Comparison of ENCODE assay signal across 21 cellular contexts in the genomic region with DNA sequence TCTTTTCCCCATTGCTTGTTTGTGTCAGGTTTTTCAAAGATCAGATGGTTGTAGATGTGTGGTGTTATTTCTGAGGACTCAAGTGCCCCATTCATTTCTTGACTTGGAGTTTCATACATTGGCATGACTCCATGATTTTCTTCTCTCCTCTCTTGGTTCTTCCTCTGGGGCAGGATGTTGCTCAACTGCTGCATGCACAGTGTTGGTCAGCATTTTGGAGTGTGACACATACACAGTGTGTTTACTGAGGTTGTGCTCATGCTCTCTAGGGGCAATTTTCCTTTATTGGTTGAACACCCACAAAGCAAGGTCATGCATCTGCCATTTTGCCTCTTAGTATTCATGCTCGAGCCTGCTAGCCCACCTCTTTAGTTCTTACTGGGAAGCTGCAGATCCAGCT.
DNase-seq lines count a peak whose midpoint lies in the region; ATAC-seq and TF ChIP-seq lines count a peak whose summit lies in the region.
"Had no signal": no experiment of that assay in that cellular context is flagged by ENCODE, and none has a peak within 500 bp of the region (broad histone marks: within the 10 kb centered on the region; RNA-seq: fewer than 3 reads in every experiment).

No MANE protein-coding gene starts in this region.

- no peaks in the 10 kb centered on the region for H3K9me3 ChIP-seq in RWPE2 (ENCODE audit: severe bottlenecking)
- H3K9me3 ChIP-seq in fibroblast of lung (ENCODE audit: control insufficient read depth, insufficient read depth, low read depth, low read length): no peaks in the 10 kb centered on the region
- H3K9me3 ChIP-seq: esophagus squamous epithelium, SJCRH30, suprapubic skin had no signal

- no peaks in the 10 kb centered on the region for H3K79me2 ChIP-seq in fibroblast of lung (ENCODE audit: control insufficient read depth, insufficient read depth, low read length)

- H3K4me3 ChIP-seq in RWPE2 (ENCODE audit: severe bottlenecking) (no peak overlapping the region), fibroblast of lung (replicated peaks in 1 of 4; ENCODE audit: control extremely low read depth in 1 of 4, insufficient read depth in 1 of 4, low read depth in 3 of 4, low read length in 4 of 4) (no peak overlapping the region)
- H3K4me3 ChIP-seq: cardiac muscle cell, dorsolateral prefrontal cortex, esophagus squamous epithelium, SJCRH30, suprapubic skin had no signal

- H4K20me1 ChIP-seq in fibroblast of lung (ENCODE audit: control insufficient read depth, extremely low read depth, insufficient read depth, low read length): no peaks in the 10 kb centered on the region

- no peak overlapping the region for H3K27ac ChIP-seq in RWPE2 (ENCODE audit: poor library complexity, severe bottlenecking)
- no peak overlapping the region for H3K27ac ChIP-seq in fibroblast of lung (ENCODE audit: insufficient read depth, low read length)
- H3K27ac ChIP-seq: C4-2B, cardiac muscle cell, dorsolateral prefrontal cortex, esophagus squamous epithelium, SJCRH30, suprapubic skin had no signal

- H3K4me1 ChIP-seq in RWPE2 (ENCODE audit: insufficient read depth, poor library complexity, severe bottlenecking) (no peaks in the 10 kb centered on the region), fibroblast of lung (ENCODE audit: control insufficient read depth, extremely low read depth, insufficient read depth, low read length) (no peaks in the 10 kb centered on the region)
- H3K4me1 ChIP-seq: esophagus squamous epithelium, SJCRH30, suprapubic skin had no signal

- TF ChIP-seq CTCF in RWPE2 (IDR thresholded peaks at IDR 0.05; ENCODE audit: poor library complexity, severe bottlenecking): no peak
- no peak for TF ChIP-seq CTCF in fibroblast of lung (conservative IDR thresholded peaks at IDR 0.05 in 1 of 2, IDR thresholded peaks at IDR 0.05 in 1 of 2; ENCODE audit: low read depth in 1 of 2, low read length in 2 of 2)

- no peak overlapping the region for H2AFZ ChIP-seq in fibroblast of lung (ENCODE audit: low read length)

- H3K27me3 ChIP-seq in RWPE2 (ENCODE audit: insufficient read depth, poor library complexity, severe bottlenecking): no peaks in the 10 kb centered on the region
- no peaks in the 10 kb centered on the region for H3K27me3 ChIP-seq in fibroblast of lung (ENCODE audit: control insufficient read depth, insufficient read depth, low read length)
- H3K27me3 ChIP-seq: cardiac muscle cell, dorsolateral prefrontal cortex, esophagus squamous epithelium, SJCRH30, suprapubic skin had no signal

- DNase-seq in HCEC 1CT (peak; percentile 62), RWPE2 (ENCODE audit: low spot score) (no peak), fibroblast of lung (ENCODE audit: low read depth in 2 of 2) (peak; percentile 1 to 48), stromal cell of bone marrow (ENCODE audit: low read depth) (peak; percentile 43), NCI-H1417 treated with DMSO at 0.1 percent for 48 hours (lab: John Stamatoyannopoulos, UW) (no peak)
- DNase-seq in stimulated activated CD4-positive, alpha-beta T cell treated with anti-CD3 and anti-CD28 coated beads, Interleukin-1b, Interleukin-23, amount 100 ng/mL, for 48 hours: no peak
- DNase-seq: activated CD4-positive, alpha-beta T cell treated with anti-CD3 and anti-CD28 coated beads for 1 hour; activated naive CD8-positive, alpha-beta T cell treated with anti-CD3 and anti-CD28 coated beads, Interleukin-2, amount 10 ng/mL, durations not matched to agents 7 days and 5 days; dorsolateral prefrontal cortex; esophagus squamous epithelium; natural killer cell; NCI-H2029; NCI-H510A; SJCRH30; small intestine; stimulated activated CD8-positive, alpha-beta memory T cell treated with anti-CD3 and anti-CD28 coated beads, Interleukin-4, amount 100 ng/mL, for 48 hours; T-helper 9 cell had no signal

- H3K36me3 ChIP-seq in RWPE2 (ENCODE audit: low read depth) (no peaks in the 10 kb centered on the region), fibroblast of lung (ENCODE audit: control insufficient read depth, insufficient read depth, low read length) (no peaks in the 10 kb centered on the region)
- H3K36me3 ChIP-seq: cardiac muscle cell, esophagus squamous epithelium, SJCRH30, suprapubic skin had no signal

- H3K4me2 ChIP-seq in fibroblast of lung (ENCODE audit: extremely low read depth, insufficient read depth, low read length): no peak overlapping the region

- H3K9ac ChIP-seq in fibroblast of lung (ENCODE audit: insufficient read depth, low read length): no peak overlapping the region

- 0 out of 3 replicates have a peak, but pooled peaks have one; percentile 36 for ATAC-seq in RWPE2 (ENCODE audit: low read depth)
- no peak for ATAC-seq in GM18519 (IDR thresholded peaks at IDR 0.05; ENCODE audit: low FRiP score, unreplicated experiment)
- ATAC-seq: natural killer cell had no signal

Comparison
In these comparisons a context has a peak if more than half of its experiments do, and no peak if none do; other contexts are left out.
1. DNase-seq: peak in HCEC 1CT (single experiment), fibroblast of lung (2 of 2) and stromal cell of bone marrow (single experiment); none in RWPE2 (single experiment), NCI-H1417 treated with DMSO at 0.1 percent for 48 hours (single experiment) and stimulated activated CD4-positive, alpha-beta T cell treated with anti-CD3 and anti-CD28 coated beads, Interleukin-1b, Interleukin-23, amount 100 ng/mL, for 48 hours (single experiment).